12 cellular contexts compared by ENCODE assay signal in the genomic region with DNA sequence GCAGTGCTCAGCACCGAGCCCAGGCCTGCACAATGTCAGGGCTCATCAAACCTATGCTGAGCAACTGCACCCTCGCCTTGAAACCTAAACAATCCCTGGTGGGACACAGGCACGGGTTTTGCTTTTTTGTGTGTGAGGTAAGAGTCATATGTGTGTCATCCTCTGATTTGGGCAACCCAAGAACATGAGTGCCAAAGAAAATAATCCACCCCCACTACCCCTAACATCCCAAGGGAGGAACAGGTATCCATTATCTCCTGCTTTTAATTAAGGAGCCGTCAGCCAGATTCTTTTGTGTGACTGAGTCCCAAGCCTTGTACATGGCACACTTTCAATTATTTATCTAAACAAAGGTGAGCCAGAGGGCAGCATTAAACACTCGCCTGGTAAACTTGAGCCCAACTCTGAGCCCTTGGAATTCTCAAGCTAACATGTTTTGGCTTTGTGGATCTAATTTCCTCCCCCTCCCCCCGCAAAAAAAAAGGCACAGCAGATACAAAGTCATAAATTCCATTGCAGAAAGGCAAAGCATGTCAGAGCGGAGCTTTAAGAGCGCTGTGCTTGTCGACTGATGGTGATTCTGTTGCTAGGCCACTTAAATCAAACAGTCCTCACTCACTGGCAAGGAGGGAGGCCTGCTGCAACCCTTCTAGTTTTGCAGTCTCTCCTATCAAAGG.
A peak's percentile ranks its signal among the peaks of the same experiment; 100 is the strongest.
DNase-seq lines count a peak whose midpoint lies in the region; ATAC-seq, FAIRE-seq and TF ChIP-seq lines count a peak whose summit lies in the region.
"Had no signal": no experiment of that assay in that cellular context is flagged by ENCODE, and none has a peak within 500 bp of the region (broad histone marks: within the 10 kb centered on the region; RNA-seq: fewer than 3 reads in every experiment).

No MANE protein-coding gene starts in this region.

- H3K4me3 Mint-ChIP-seq in activated naive CD8-positive, alpha-beta T cell treated with anti-CD3 and anti-CD28 coated beads, Interleukin-2, amount 50 U/mL, for 24 hours: no peak overlapping the region

- H3K4me1 ChIP-seq in pancreas: no peaks in the 10 kb centered on the region
- H3K4me1 ChIP-seq in smooth muscle cell (ENCODE audit: low read depth): no peaks in the 10 kb centered on the region

- H3K36me3 ChIP-seq in pancreas: no peaks in the 10 kb centered on the region
- H3K36me3 ChIP-seq in smooth muscle cell (ENCODE audit: low read depth): no peaks in the 10 kb centered on the region

- H3K27ac Mint-ChIP-seq in activated naive CD8-positive, alpha-beta T cell treated with anti-CD3 and anti-CD28 coated beads, Interleukin-2, amount 50 U/mL, for 24 hours: no peak overlapping the region

- H3K79me2 ChIP-seq in smooth muscle cell (ENCODE audit: low read depth): no peaks in the 10 kb centered on the region

- in situ Hi-C loops in Caki2 (cut with HindIII; ENCODE audit: low pct_unique_long_range_greater_than_20kb, low sequenced_read_pairs): no loop called here

- H3K27me3 Mint-ChIP-seq in activated naive CD8-positive, alpha-beta T cell treated with anti-CD3 and anti-CD28 coated beads, Interleukin-2, amount 50 U/mL, for 24 hours: no peaks in the 10 kb centered on the region

- no peak overlapping the region for H3K9ac ChIP-seq in smooth muscle cell (ENCODE audit: low read depth)

- no peaks in the 10 kb centered on the region for H3K27me3 ChIP-seq in pancreas
- peaks cover 29% of the 10 kb centered on the region for H3K27me3 ChIP-seq in smooth muscle cell (ENCODE audit: low read depth)

- no peak overlapping the region for H2AFZ ChIP-seq in smooth muscle cell (ENCODE audit: low read depth)

- H3K4me3 ChIP-seq in foreskin fibroblast (ENCODE audit: low read depth in 1 of 2, low read length in 2 of 2) (no peak overlapping the region), pancreas (no peak overlapping the region), smooth muscle cell (no peak overlapping the region)
- H3K4me3 ChIP-seq: K562 had no signal

- no peak for TF ChIP-seq CTCF in foreskin fibroblast (IDR thresholded peaks at IDR 0.05; ENCODE audit: low read depth, low read length)
- no peak for TF ChIP-seq CTCF in pancreas (IDR thresholded peaks at IDR 0.05)
- TF ChIP-seq CTCF in smooth muscle cell (IDR thresholded peaks at IDR 0.05; ENCODE audit: borderline replicate concordance, insufficient read depth, poor library complexity, severe bottlenecking): no peak

- no peaks in the 10 kb centered on the region for H3K4me1 Mint-ChIP-seq in activated naive CD8-positive, alpha-beta T cell treated with anti-CD3 and anti-CD28 coated beads, Interleukin-2, amount 50 U/mL, for 24 hours

- peak; percentile 63 to 81 (median 66) for ATAC-seq in pancreas
- no peak for ATAC-seq in activated naive CD8-positive, alpha-beta T cell treated with anti-CD3 and anti-CD28 coated beads, Interleukin-2, amount 50 U/mL, for 24 hours
- no peak for ATAC-seq in GM21526 (IDR thresholded peaks at IDR 0.05; ENCODE audit: low FRiP score, unreplicated experiment)
- ATAC-seq: K562 had no signal

- no peaks in the 10 kb centered on the region for H3K9me3 Mint-ChIP-seq in activated naive CD8-positive, alpha-beta T cell treated with anti-CD3 and anti-CD28 coated beads, Interleukin-2, amount 50 U/mL, for 24 hours

- no peaks in the 10 kb centered on the region for H3K36me3 Mint-ChIP-seq in activated naive CD8-positive, alpha-beta T cell treated with anti-CD3 and anti-CD28 coated beads, Interleukin-2, amount 50 U/mL, for 24 hours (ENCODE audit: low read depth)

- no peak overlapping the region for H3K4me2 ChIP-seq in smooth muscle cell

- peak; percentile 33 for DNase-seq in Caki2 (ENCODE audit: low read depth)
- DNase-seq in SK-N-DZ (ENCODE audit: low spot score): peak; percentile 49
- DNase-seq in foreskin fibroblast: peak; percentile 88 to 93
- peak in 1 of 6 donors; percentile 23 for DNase-seq in pancreas
- DNase-seq in activated naive CD8-positive, alpha-beta T cell treated with anti-CD3 and anti-CD28 coated beads, Interleukin-2, amount 50 U/mL, for 24 hours: no peak
- no peak for DNase-seq in smooth muscle cell (lab: John Stamatoyannopoulos, UW; ENCODE audit: unreplicated experiment)
- no peak for DNase-seq in amygdala (lab: John Stamatoyannopoulos, UW)
- DNase-seq: DND-41, OCI-M1, small intestine had no signal

- H4K20me1 ChIP-seq in smooth muscle cell (ENCODE audit: low read depth): no peaks in the 10 kb centered on the region

- H3K9me3 ChIP-seq in pancreas: no peaks in the 10 kb centered on the region
- no peaks in the 10 kb centered on the region for H3K9me3 ChIP-seq in smooth muscle cell (replicated peaks; ENCODE audit: low read depth)

- H3F3A ChIP-seq in smooth muscle cell (ENCODE audit: low read depth): no peaks in the 10 kb centered on the region

- WGBS in pancreas, 2 donors: 37 to 38% methylated on average over 9 of the region's 9 CpGs
- WGBS in smooth muscle cell (ENCODE audit: low lambda C conversion rate): 21% methylated on average over 9 of the region's 9 CpGs

- peak overlapping the region in 1 of 4 donors; percentile 30 for H3K27ac ChIP-seq in pancreas
- no peak overlapping the region for H3K27ac ChIP-seq in smooth muscle cell (ENCODE audit: low read depth)

- peak; percentile 67 for FAIRE-seq in pancreas (lab: Jason Lieb, UNC)
- FAIRE-seq: K562, small intestine had no signal

- intact Hi-C loops in pancreas (cut with DNase I): no loop called here

Comparison
In these comparisons a context has a peak if more than half of its experiments do, and no peak if none do; other contexts are left out.
1. DNase-seq: peak in Caki2 (single experiment), SK-N-DZ (single experiment) and foreskin fibroblast (2 of 2); none in activated naive CD8-positive, alpha-beta T cell treated with anti-CD3 and anti-CD28 coated beads, Interleukin-2, amount 50 U/mL, for 24 hours (single experiment), smooth muscle cell (single experiment) and amygdala (0 of 56).
2. ATAC-seq: peak in pancreas (4 of 4); none in activated naive CD8-positive, alpha-beta T cell treated with anti-CD3 and anti-CD28 coated beads, Interleukin-2, amount 50 U/mL, for 24 hours (single experiment) and GM21526 (single experiment).